ENCODE assay signal across 21 cellular contexts in the genomic region with DNA sequence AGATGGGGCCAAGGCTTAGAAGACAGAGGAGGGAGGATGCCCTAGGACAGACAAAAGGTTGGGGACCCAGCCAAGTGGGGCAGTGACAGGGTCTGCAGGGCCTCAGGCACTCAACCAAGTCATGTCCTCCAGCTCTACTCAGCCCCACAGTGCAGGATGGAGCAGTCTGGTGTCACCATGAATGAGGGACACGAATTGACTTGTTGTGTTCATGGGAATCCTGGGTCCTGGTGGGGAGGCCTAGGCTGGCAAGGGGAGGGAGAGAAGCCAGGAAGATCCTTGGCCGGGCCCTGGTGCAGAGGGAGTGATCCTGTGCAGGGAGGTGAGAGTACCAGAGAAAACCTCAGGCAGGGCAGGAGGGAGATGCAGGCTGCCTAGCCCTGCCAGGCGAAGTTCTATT. TPM values are rescaled to one million over a fixed set of nuclear protein-coding genes. Genes with fewer than 3 reads are reported as not detected.
DNase-seq lines count a peak whose midpoint lies in the region; FAIRE-seq and TF ChIP-seq lines count a peak whose summit lies in the region.
"Had no signal": no experiment of that assay in that cellular context is flagged by ENCODE, and none has a peak within 500 bp of the region (broad histone marks: within the 10 kb centered on the region; RNA-seq: fewer than 3 reads in every experiment).

No MANE protein-coding gene starts in this region.

- H3K18ac ChIP-seq in H1 (ENCODE audit: extremely low read depth, low read length): no peak overlapping the region

- H2BK120ac ChIP-seq in H1 (replicated peaks; ENCODE audit: low read depth, low read length): no peak overlapping the region

- CTCF ChIA-PET in Caco-2 (lab: Charles Lee) (interaction anchor here (0.7 to 0.8 kb wide), 2 partner anchors 42 to 51 kb away, joined by 3 read pairs; no protein-coding TSS in a partner anchor), H1 (lab: Charles Lee; ENCODE audit: partially characterized antibody) (interaction anchor here (0.9 to 15.2 kb wide), 10 partner anchors 10 to 99 kb away, joined by 3 to 233 read pairs (median 6); a partner anchor contains a TSS)

- H3K4me1 ChIP-seq in BLaER1 treated with 17β-estradiol and CSF1 and Interleukin-3, amounts not matched to agents 10 nM and 100 nM: peaks cover 78 to 96% (median 88%) of the 10 kb centered on the region in 10 experiments
- peaks cover 78% of the 10 kb centered on the region for H3K4me1 ChIP-seq in Caco-2
- H3K4me1 ChIP-seq in H1 (replicated peaks in 1 of 4; ENCODE audit: control insufficient read depth in 3 of 4, insufficient read depth in 4 of 4, low read length in 3 of 4): peaks cover 0 to 3% (median under 1%) of the 10 kb centered on the region in 4 experiments; a peak in 4 of 7 replicates
- peaks cover 0 to 9% (median 1%) of the 10 kb centered on the region in 4 donors for H3K4me1 ChIP-seq in sigmoid colon
- peaks cover 25% of the 10 kb centered on the region for H3K4me1 ChIP-seq in MM.1S (ENCODE audit: low read length)

- BruUV-seq in Caco-2 (replicated peaks; lab: Mats Ljungman, UMichigan): no TSS peak

- H3K56ac ChIP-seq in H1 (replicated peaks; ENCODE audit: insufficient read length, low read depth, low read length): no peak overlapping the region

- no peak overlapping the region for H3K27ac ChIP-seq in BLaER1 treated with 17β-estradiol and CSF1 and Interleukin-3, amounts not matched to agents 10 nM and 100 nM
- H3K27ac ChIP-seq in H1 (ENCODE audit: low read depth, low read length): no peak overlapping the region
- H3K27ac ChIP-seq in sigmoid colon: no peak overlapping the region
- H3K27ac ChIP-seq in MM.1S (ENCODE audit: low read length): no peak overlapping the region
- H3K27ac ChIP-seq: KMS-11, PC-9 had no signal

- POLR2A ChIA-PET in Caco-2 (lab: Charles Lee) (no interaction called here), H1 (lab: Charles Lee; ENCODE audit: partially characterized antibody) (no interaction called here)

- H2AK5ac ChIP-seq in H1 (ENCODE audit: low read depth, low read length): no peak overlapping the region

- no peak for FAIRE-seq in H1 (lab: Jason Lieb, UNC)
- FAIRE-seq: H54 had no signal

- no peak overlapping the region for H3K23ac ChIP-seq in H1 (ENCODE audit: insufficient read length)

- WGBS in H1 (ENCODE audit: extremely low coverage in 1 of 2, insufficient coverage in 1 of 2, insufficient read length in 1 of 2, insufficient replicate concordance in 2 of 2, low coverage in 1 of 2, low lambda C conversion rate in 2 of 2, missing lambda C conversion rate in 1 of 2), 2 experiments: 83% methylated on average over 2 of the region's 3 CpGs; no CpG with 5 or more reads in 1 of the 2 experiments
- 87 to 90% methylated on average over 3 of the region's 3 CpGs for WGBS in sigmoid colon, 2 donors

- H3K23me2 ChIP-seq in H1 (ENCODE audit: low read depth, low read length): no peaks in the 10 kb centered on the region

- no peak overlapping the region for H2BK15ac ChIP-seq in H1 (ENCODE audit: low read length)

- no peak overlapping the region for H3K9ac ChIP-seq in BLaER1 treated with 17β-estradiol and CSF1 and Interleukin-3, amounts not matched to agents 10 nM and 100 nM
- H3K9ac ChIP-seq in H1 (replicated peaks in 1 of 4; ENCODE audit: extremely low read depth in 1 of 4, low read depth in 3 of 4, low read length in 3 of 4): no peak overlapping the region; a peak in 1 of 7 replicates
- no peak overlapping the region for H3K9ac ChIP-seq in MM.1S (ENCODE audit: low read length)
- H3K9ac ChIP-seq: KMS-11 had no signal

- peaks cover 0 to 6% (median 0%) of the 10 kb centered on the region in 11 experiments; a peak in 3 of 22 replicates for H4K20me1 ChIP-seq in BLaER1 treated with 17β-estradiol and CSF1 and Interleukin-3, amounts not matched to agents 10 nM and 100 nM
- no peaks in the 10 kb centered on the region for H4K20me1 ChIP-seq in H1 (replicated peaks in 1 of 2; ENCODE audit: control insufficient read depth in 1 of 2, insufficient read depth in 2 of 2, low read length in 2 of 2)
- H4K20me1 ChIP-seq in MM.1S (ENCODE audit: insufficient read depth, low read length): no peaks in the 10 kb centered on the region

- TF ChIP-seq CTCF in Caco-2 (IDR thresholded peaks at IDR 0.05; ENCODE audit: insufficient read depth in 1 of 2, low read depth in 1 of 2, low read length in 1 of 2, severe bottlenecking in 1 of 2, unreplicated experiment in 1 of 2) (no peak), H1 (IDR thresholded peaks at IDR 0.05; ENCODE audit: control extremely low read depth in 1 of 3, insufficient read depth in 1 of 3, low read depth in 1 of 3, low read length in 3 of 3) (no peak), sigmoid colon (IDR thresholded peaks at IDR 0.05) (no peak), MM.1S (IDR thresholded peaks at IDR 0.05; ENCODE audit: low read length) (no peak)

- peaks cover 57% of the 10 kb centered on the region for H3K36me3 Mint-ChIP-seq in Caco-2 (ENCODE audit: insufficient read depth, unreplicated experiment)
- H3K36me3 Mint-ChIP-seq: IgD-negative memory B cell had no signal

- TF ChIP-seq EP300 in H1 (IDR thresholded peaks at IDR 0.05; ENCODE audit: borderline replicate concordance in 1 of 2, low read depth in 2 of 2, low read length in 2 of 2): no peak
- no peak for TF ChIP-seq EP300 in sigmoid colon (IDR thresholded peaks at IDR 0.05)

- H4K91ac ChIP-seq in H1 (replicated peaks; ENCODE audit: insufficient read length, low read length): no peak overlapping the region

- H2AFZ ChIP-seq in H1 (ENCODE audit: low read length): no peak overlapping the region
- H2AFZ ChIP-seq in MM.1S (ENCODE audit: low read length): no peak overlapping the region
- H2AFZ ChIP-seq: PC-9 had no signal

- H3K4me3 Mint-ChIP-seq in Caco-2 (ENCODE audit: unreplicated experiment): peak overlapping the region; percentile 18
- H3K4me3 Mint-ChIP-seq: IgD-negative memory B cell had no signal

- H3K27me3 ChIP-seq in BLaER1 treated with 17β-estradiol and CSF1 and Interleukin-3, amounts not matched to agents 10 nM and 100 nM: no peaks in the 10 kb centered on the region
- H3K27me3 ChIP-seq in Caco-2 (replicated peaks; ENCODE audit: control insufficient read depth, insufficient read depth, low read length) (no peaks in the 10 kb centered on the region), H1 (replicated peaks in 1 of 4; ENCODE audit: control insufficient read depth in 3 of 4, extremely low read depth in 1 of 4, insufficient read depth in 3 of 4, low read length in 3 of 4) (no peaks in the 10 kb centered on the region; a peak in 2 of 7 replicates), sigmoid colon (no peaks in the 10 kb centered on the region), MM.1S (replicated peaks; ENCODE audit: insufficient read depth, low read length) (no peaks in the 10 kb centered on the region)

- H2BK12ac ChIP-seq in H1 (ENCODE audit: low read depth, low read length): no peak overlapping the region

- peak overlapping the region; percentile 74 for H3K27ac Mint-ChIP-seq in Caco-2 (ENCODE audit: unreplicated experiment)
- H3K27ac Mint-ChIP-seq: IgD-negative memory B cell had no signal

- H3K9me3 Mint-ChIP-seq in Caco-2 (ENCODE audit: unreplicated experiment): no peaks in the 10 kb centered on the region
- H3K9me3 Mint-ChIP-seq: IgD-negative memory B cell had no signal

- DNase-seq in Caco-2: no peak
- no peak for DNase-seq in H1 (ENCODE audit: low read depth in 1 of 2, low spot score in 2 of 2)
- DNase-seq in sigmoid colon: peak; percentile 34
- no peak for DNase-seq in MV-4-11 (lab: John Stamatoyannopoulos, UW)
- no peak for DNase-seq in activated naive CD4-positive, alpha-beta T cell (lab: John Stamatoyannopoulos, UW)
- DNase-seq in MM.1S: no peak
- no peak for DNase-seq in glomerular visceral epithelial cell (ENCODE audit: extremely low spot score)
- DNase-seq: DMS153, DND-41, NCI-H1092, NCI-H1417 treated with DMSO at 0.1 percent for 48 hours, NCI-H1694 treated with DMSO at 0.1 percent for 48 hours, NCI-H2081, NCI-H2227 treated with DMSO at 0.1 percent for 48 hours, NCI-H526 treated with DMSO at 0.1 percent for 48 hours, PC-9 had no signal

- H4K5ac ChIP-seq in H1 (ENCODE audit: insufficient read length, low read depth, low read length): no peak overlapping the region

- peaks cover 56% of the 10 kb centered on the region for H3K4me1 Mint-ChIP-seq in Caco-2 (ENCODE audit: low read depth, unreplicated experiment)

- TF ChIP-seq POLR2A in H1 (IDR thresholded peaks at IDR 0.05; ENCODE audit: control extremely low read depth in 1 of 2, low read depth in 2 of 2, low read length in 2 of 2) (no peak), sigmoid colon (IDR thresholded peaks at IDR 0.05) (no peak)

- no peak overlapping the region for H2BK5ac ChIP-seq in H1 (ENCODE audit: low read depth, low read length)

- H3K36me3 ChIP-seq in BLaER1 treated with 17β-estradiol and CSF1 and Interleukin-3, amounts not matched to agents 10 nM and 100 nM: no peaks in the 10 kb centered on the region
- H3K36me3 ChIP-seq in Caco-2 (ENCODE audit: control insufficient read depth, insufficient read depth, low read length) (no peaks in the 10 kb centered on the region; the same call in 1 of the 2 replicates), H1 (ENCODE audit: control insufficient read depth in 2 of 4, insufficient read depth in 4 of 4, low read length in 3 of 4) (no peaks in the 10 kb centered on the region), sigmoid colon (no peaks in the 10 kb centered on the region), MM.1S (replicated peaks; ENCODE audit: insufficient read depth, low read length) (no peaks in the 10 kb centered on the region)

- TF ChIP-seq RAD21 in H1 (IDR thresholded peaks at IDR 0.05 in 1 of 2, conservative IDR thresholded peaks at IDR 0.05 in 1 of 2; ENCODE audit: low read depth in 2 of 2, low read length in 2 of 2): no peak

- no peaks in the 10 kb centered on the region for H3K9me2 ChIP-seq in MM.1S (replicated peaks; ENCODE audit: insufficient read depth, low read length)

- H3K79me1 ChIP-seq in H1 (ENCODE audit: low read depth, low read length): no peaks in the 10 kb centered on the region

- intact Hi-C loops in Caco-2 (cut with micrococcal nuclease; ENCODE audit: unreplicated experiment): no loop called here
- intact Hi-C loops in sigmoid colon (cut with DNase I): no loop called here

- H3K27me3 Mint-ChIP-seq in Caco-2 (ENCODE audit: insufficient read depth, unreplicated experiment): no peaks in the 10 kb centered on the region
- H3K27me3 Mint-ChIP-seq: IgD-negative memory B cell had no signal

- H3K14ac ChIP-seq in H1 (ENCODE audit: insufficient read length): no peak overlapping the region

- no peak overlapping the region for H3K4me3 ChIP-seq in BLaER1 treated with 17β-estradiol and CSF1 and Interleukin-3, amounts not matched to agents 10 nM and 100 nM
- no peak overlapping the region for H3K4me3 ChIP-seq in Caco-2 (ENCODE audit: low read depth, low read length)
- H3K4me3 ChIP-seq in H1 (ENCODE audit: extremely low read depth in 1 of 4, insufficient read depth in 2 of 4, low read depth in 3 of 4, low read length in 4 of 4): no peak overlapping the region
- no peak overlapping the region for H3K4me3 ChIP-seq in sigmoid colon
- no peak overlapping the region for H3K4me3 ChIP-seq in MM.1S (ENCODE audit: low read length)
- H3K4me3 ChIP-seq: PC-9 had no signal

- H3K9me3 ChIP-seq in BLaER1 treated with 17β-estradiol and CSF1 and Interleukin-3, amounts not matched to agents 10 nM and 100 nM (replicated peaks in 1 of 11): no peaks in the 10 kb centered on the region
- H3K9me3 ChIP-seq in Caco-2 (no peaks in the 10 kb centered on the region), H1 (ENCODE audit: insufficient read depth in 2 of 2, low read depth in 1 of 2, low read length in 1 of 2) (no peaks in the 10 kb centered on the region), sigmoid colon (no peaks in the 10 kb centered on the region), MM.1S (replicated peaks; ENCODE audit: insufficient read depth, low read length) (no peaks in the 10 kb centered on the region)

- H2BK20ac ChIP-seq in H1 (ENCODE audit: low read length): no peak overlapping the region

- H3F3A ChIP-seq in MM.1S (ENCODE audit: insufficient read depth, low read length): no peaks in the 10 kb centered on the region

- H3K4me2 ChIP-seq in BLaER1 treated with 17β-estradiol and CSF1 and Interleukin-3, amounts not matched to agents 10 nM and 100 nM: peak overlapping the region in 10 of 11 experiments; percentile 81 to 97 (median 91); a peak in 18 of 22 replicates
- H3K4me2 ChIP-seq in H1 (ENCODE audit: insufficient read depth in 1 of 2, low read depth in 2 of 2, low read length in 2 of 2): no peak overlapping the region
- no peak overlapping the region for H3K4me2 ChIP-seq in MM.1S (ENCODE audit: low read depth, low read length)
- H3K4me2 ChIP-seq: KMS-11, PC-9 had no signal

- H3K79me2 ChIP-seq in H1 (ENCODE audit: control insufficient read depth in 1 of 2, insufficient read depth in 2 of 2, low read length in 2 of 2) (no peaks in the 10 kb centered on the region), MM.1S (ENCODE audit: low read length) (no peaks in the 10 kb centered on the region)

- peak overlapping the region; percentile 9; the same call in 1 of the 2 replicates for H4K8ac ChIP-seq in H1 (ENCODE audit: extremely low read depth, insufficient read depth, low read length)

- no peak overlapping the region for H3K4ac ChIP-seq in H1 (replicated peaks; ENCODE audit: insufficient read length, low read depth, low read length)

RNA-seq across cellular contexts. Expression of a gene that starts 12.0 kb away (rescaled TPM):
- 48.4 and 55.7 TPM in 2 replicates for total RNA-seq in Caco-2 (2022)
- total RNA-seq in H1 (2021; fragmentation: NEBNext Ultra II Directional; extraction: Animal tissue kit (Norgen Biotek cat#: 25700)): not detected in 2 replicates
- 0.15 and 0.20 TPM in 2 replicates for polyA plus RNA-seq in H1 (2011; rRNA removed)
- polyA plus RNA-seq in H1 (2011; cell fraction: cytosol; rRNA removed): 0.26 TPM
- 0.13 TPM for polyA plus RNA-seq in H1 (2011; cell fraction: nucleus; rRNA removed)
- polyA plus RNA-seq in H1 (2012, experiment 1 of 2): 0.09 to 0.11 TPM in 2 of 4 replicates, not detected in the others
- not detected for polyA plus RNA-seq in H1 (2012, experiment 2 of 2)
- 0.18 TPM for polyA plus RNA-seq in H1 (2013, experiment 1 of 2)
- 0.07 TPM for polyA plus RNA-seq in H1 (2013, experiment 2 of 2)
- 0.17 and 0.32 TPM in 2 replicates for polyA minus RNA-seq in H1 (2011; rRNA and poly(A)+ RNA removed)
- polyA minus RNA-seq in H1 (2011; cell fraction: cytosol; rRNA and poly(A)+ RNA removed): not detected
- polyA minus RNA-seq in H1 (2011; cell fraction: nucleus; rRNA and poly(A)+ RNA removed): not detected
- 1 to 10 TPM in 3 of 4 donors, not detected in 1; 1.2 to 2.6 (median 2.5) TPM for total RNA-seq in sigmoid colon
- 1 to 10 TPM; 2.4 to 5.5 (median 2.5) TPM for polyA plus RNA-seq in sigmoid colon
- total RNA-seq: NCI-H460 had no signal
- polyA plus RNA-seq: IgD-negative memory B cell had no signal

RNA-seq across cellular contexts. Expression of a gene that starts 24.0 kb away (rescaled TPM):
- total RNA-seq in Caco-2 (2022) (77.9 and 78.1 TPM in 2 replicates), sigmoid colon (100 to 1,000 TPM in 1 of 4 donors, 10 to 100 TPM in 3; 38.2 to 104 (median 66.9) TPM)
- 12.9 and 14.6 TPM in 2 replicates for total RNA-seq in H1 (2021; fragmentation: NEBNext Ultra II Directional; extraction: Animal tissue kit (Norgen Biotek cat#: 25700))
- polyA plus RNA-seq in H1 (2011; rRNA removed) (11.3 and 23.4 TPM in 2 replicates), sigmoid colon (10 to 100 TPM in 1 of 3 donors, 1 to 10 TPM in 2; 1.8 to 15.9 (median 2.4) TPM)
- 12.4 TPM for polyA plus RNA-seq in H1 (2011; cell fraction: cytosol; rRNA removed)
- 65.2 TPM for polyA plus RNA-seq in H1 (2011; cell fraction: nucleus; rRNA removed)
- polyA plus RNA-seq in H1 (2012, experiment 1 of 2): 5.6 to 10.8 TPM (median 10.0 TPM) in 4 replicates
- polyA plus RNA-seq in H1 (2012, experiment 2 of 2): 7.7 TPM
- 5.6 TPM for polyA plus RNA-seq in H1 (2013, experiment 1 of 2)
- polyA plus RNA-seq in H1 (2013, experiment 2 of 2): 5.2 TPM
- polyA minus RNA-seq in H1 (2011; rRNA and poly(A)+ RNA removed): 15.5 and 17.0 TPM in 2 replicates
- polyA minus RNA-seq in H1 (2011; cell fraction: cytosol; rRNA and poly(A)+ RNA removed): 26.9 TPM
- 34.7 TPM for polyA minus RNA-seq in H1 (2011; cell fraction: nucleus; rRNA and poly(A)+ RNA removed)
- polyA plus RNA-seq: IgD-negative memory B cell had no signal

Comparison
In these comparisons a context has a peak if more than half of its experiments do, and no peak if none do; other contexts are left out.
1. H3K4me2 ChIP-seq: peak in BLaER1 treated with 17β-estradiol and CSF1 and Interleukin-3, amounts not matched to agents 10 nM and 100 nM (10 of 11); none in H1 (0 of 2) and MM.1S (single experiment).
2. RNA of a gene that starts 12.0 kb away (total RNA-seq): 48.4 to 55.7 TPM in Caco-2; 1.2 to 2.6 TPM in sigmoid colon and not detected in H1; every median in the first group is over 10 times any median in the second.